In the genomic region with DNA sequence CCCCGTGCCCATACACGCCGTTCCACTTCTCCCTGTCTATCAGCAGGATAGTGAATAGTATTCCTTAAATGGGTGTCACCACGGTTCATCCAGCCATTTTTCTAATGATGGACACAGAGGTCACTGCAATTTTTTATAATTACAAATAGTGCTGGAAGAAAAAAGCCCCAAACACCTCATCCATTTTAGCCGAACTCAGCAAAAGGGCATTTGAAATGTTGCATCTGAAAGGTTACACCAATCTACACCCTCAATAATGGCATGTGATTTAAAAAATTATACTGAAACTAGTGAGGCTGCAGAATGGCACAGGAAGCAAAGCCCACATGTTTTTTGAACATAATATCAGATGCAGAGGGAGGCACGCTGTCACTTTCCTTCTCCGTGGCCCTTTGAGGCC, we compare ENCODE assay signal across 29 cellular contexts. TPM values are rescaled to one million over a fixed set of nuclear protein-coding genes. Genes with fewer than 3 reads are reported as not detected.
"Had no signal": no experiment of that assay in that cellular context is flagged by ENCODE, and none has a peak within 500 bp of the region (broad histone marks: within the 10 kb centered on the region; RNA-seq: fewer than 3 reads in every experiment).

No MANE protein-coding gene starts in this region.

- H3K36me3 Mint-ChIP-seq: activated naive CD8-positive, alpha-beta T cell treated with anti-CD3 and anti-CD28 coated beads for 36 hours had no signal

- H3K27ac ChIP-seq: ascending aorta, body of pancreas, Peyer's patch, RWPE1, WERI-Rb-1 had no signal

- H3K27me3 ChIP-seq: ascending aorta, body of pancreas, Peyer's patch, SJCRH30 had no signal

- DNase-seq: activated CD4-positive, alpha-beta memory T cell treated with anti-CD3 and anti-CD28 coated beads, Interleukin-2, amount 10 ng/mL, durations not matched to agents 7 days and 5 days; activated CD4-positive, alpha-beta T cell treated with anti-CD3 and anti-CD28 coated beads for 36 hours; activated CD4-positive, alpha-beta T cell treated with anti-CD3 and anti-CD28 coated beads, Interleukin-2, amount 50 U/mL, for 1 hour; activated gamma-delta T cell; activated naive CD4-positive, alpha-beta T cell treated with anti-CD3 and anti-CD28 coated beads for 36 hours; activated naive CD8-positive, alpha-beta T cell treated with anti-CD3 and anti-CD28 coated beads for 36 hours; activated T-cell treated with anti-CD3 and anti-CD28 coated beads for 4 hours; activated T-cell treated with anti-CD3 and anti-CD28 coated beads, Interleukin-2, amount 50 U/mL, for 48 hours; body of pancreas; Karpas-422; MM.1S; NCI-H1105 treated with DMSO at 0.1 percent for 48 hours; NCI-H1436 treated with DMSO at 0.1 percent for 48 hours; NCI-H187; NCI-H2081; NCI-H226; NCI-H526; NCI-H82; SK-N-SH; T-helper 1 cell; WERI-Rb-1 had no signal

- H3K27ac Mint-ChIP-seq: activated CD4-positive, alpha-beta memory T cell treated with anti-CD3 and anti-CD28 coated beads, Interleukin-2, amount 10 ng/mL, durations not matched to agents 7 days and 5 days; activated CD4-positive, alpha-beta T cell treated with anti-CD3 and anti-CD28 coated beads for 36 hours; activated naive CD4-positive, alpha-beta T cell treated with anti-CD3 and anti-CD28 coated beads for 36 hours; activated naive CD8-positive, alpha-beta T cell treated with anti-CD3 and anti-CD28 coated beads for 36 hours; activated T-helper 17 cell treated with anti-CD3 and anti-CD28 coated beads, Interleukin-2, amount 50 U/mL, for 72 hours had no signal

- H3K4me3 ChIP-seq: ascending aorta, body of pancreas, Peyer's patch, SJCRH30 had no signal

- H3K4me1 ChIP-seq: ascending aorta, Peyer's patch had no signal

- H3K4me3 Mint-ChIP-seq: activated CD4-positive, alpha-beta memory T cell treated with anti-CD3 and anti-CD28 coated beads, Interleukin-2, amount 10 ng/mL, durations not matched to agents 7 days and 5 days; activated CD4-positive, alpha-beta T cell treated with anti-CD3 and anti-CD28 coated beads for 36 hours; activated naive CD4-positive, alpha-beta T cell treated with anti-CD3 and anti-CD28 coated beads for 36 hours; activated naive CD8-positive, alpha-beta T cell treated with anti-CD3 and anti-CD28 coated beads for 36 hours; activated T-helper 17 cell treated with anti-CD3 and anti-CD28 coated beads, Interleukin-2, amount 50 U/mL, for 72 hours; central memory CD8-positive, alpha-beta T cell had no signal

- H3K27me3 Mint-ChIP-seq: activated CD4-positive, alpha-beta memory T cell treated with anti-CD3 and anti-CD28 coated beads, Interleukin-2, amount 10 ng/mL, durations not matched to agents 7 days and 5 days; activated naive CD8-positive, alpha-beta T cell treated with anti-CD3 and anti-CD28 coated beads for 36 hours had no signal

- ATAC-seq: activated CD4-positive, alpha-beta T cell treated with anti-CD3 and anti-CD28 coated beads for 36 hours; activated T-helper 17 cell treated with anti-CD3 and anti-CD28 coated beads, Interleukin-2, amount 50 U/mL, for 72 hours; body of pancreas had no signal

- H3K9me3 ChIP-seq: ascending aorta, body of pancreas, Peyer's patch, SJCRH30, SK-N-SH had no signal

- H3K36me3 ChIP-seq: ascending aorta, Peyer's patch, SJCRH30, WERI-Rb-1 had no signal

- H3K4me1 Mint-ChIP-seq: activated CD4-positive, alpha-beta memory T cell treated with anti-CD3 and anti-CD28 coated beads, Interleukin-2, amount 10 ng/mL, durations not matched to agents 7 days and 5 days; activated CD4-positive, alpha-beta T cell treated with anti-CD3 and anti-CD28 coated beads for 36 hours; activated naive CD8-positive, alpha-beta T cell treated with anti-CD3 and anti-CD28 coated beads for 36 hours; activated T-helper 17 cell treated with anti-CD3 and anti-CD28 coated beads, Interleukin-2, amount 50 U/mL, for 72 hours; central memory CD8-positive, alpha-beta T cell had no signal

- H3K9me3 Mint-ChIP-seq: activated CD4-positive, alpha-beta memory T cell treated with anti-CD3 and anti-CD28 coated beads, Interleukin-2, amount 10 ng/mL, durations not matched to agents 7 days and 5 days; activated naive CD4-positive, alpha-beta T cell treated with anti-CD3 and anti-CD28 coated beads for 36 hours; activated naive CD8-positive, alpha-beta T cell treated with anti-CD3 and anti-CD28 coated beads for 36 hours; activated T-helper 17 cell treated with anti-CD3 and anti-CD28 coated beads, Interleukin-2, amount 50 U/mL, for 72 hours; central memory CD8-positive, alpha-beta T cell had no signal

RNA-seq across cellular contexts. Expression of gene MEG3, which starts 39.1 kb away (rescaled TPM):
- total RNA-seq: activated CD4-positive, alpha-beta memory T cell treated with anti-CD3 and anti-CD28 coated beads, Interleukin-2, amount 10 ng/mL, durations not matched to agents 7 days and 5 days; activated CD4-positive, alpha-beta T cell treated with anti-CD3 and anti-CD28 coated beads for 36 hours; activated CD8-positive, alpha-beta memory T cell treated with anti-CD3 and anti-CD28 coated beads for 36 hours; activated naive CD4-positive, alpha-beta T cell treated with anti-CD3 and anti-CD28 coated beads for 36 hours; activated T-helper 17 cell treated with anti-CD3 and anti-CD28 coated beads, Interleukin-2, amount 50 U/mL, for 72 hours; T-helper 2 cell treated with Interferon-gamma antibody and Interleukin-4, amounts not matched to agents 100 ng/mL and 5 ng/mL, for 36 hours had no signal
- polyA plus RNA-seq: SK-N-SH had no signal
